Comparison of ENCODE assay signal across 16 cellular contexts in the genomic region with DNA sequence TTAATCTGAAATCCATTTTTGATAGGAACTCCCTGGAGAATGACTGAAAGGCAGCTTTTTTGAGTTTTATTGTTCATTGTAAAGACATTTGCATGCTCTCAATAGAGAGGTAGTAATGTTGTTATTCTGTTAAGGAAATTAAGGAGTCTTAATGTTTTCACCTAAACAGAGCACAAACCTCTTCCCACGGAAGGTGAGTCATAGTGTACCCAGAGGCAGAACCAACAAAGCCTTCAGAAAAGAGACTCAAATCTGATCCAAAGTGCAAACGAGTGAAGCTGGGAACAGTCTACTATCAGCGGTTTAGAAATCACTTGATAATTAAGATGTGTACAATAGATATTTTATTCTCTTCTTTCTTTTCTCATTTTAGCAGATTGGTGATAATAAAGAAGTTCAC.
DNase-seq lines count a peak whose midpoint lies in the region; ATAC-seq lines count a peak whose summit lies in the region.
"Had no signal": no experiment of that assay in that cellular context is flagged by ENCODE, and none has a peak within 500 bp of the region (broad histone marks: within the 10 kb centered on the region; RNA-seq: fewer than 3 reads in every experiment).

No MANE protein-coding gene starts in this region.

- no peak overlapping the region for H3K27ac Mint-ChIP-seq in natural killer cell treated with Interleukin-12 subunit alpha and Interleukin-12 subunit beta and Interleukin-15 and Interleukin-18, amount 100 ng/mL, for 72 hours
- H3K27ac Mint-ChIP-seq in activated CD4-positive, alpha-beta T cell treated with anti-CD3 and anti-CD28 coated beads, Interleukin-2, amount 10 ng/mL, durations not matched to agents 7 days and 5 days: no peak overlapping the region
- H3K27ac Mint-ChIP-seq: natural killer cell had no signal

- H2BK5ac ChIP-seq in mesenchymal stem cell (ENCODE audit: low read depth, low read length, poor library complexity, severe bottlenecking): no peak overlapping the region

- H3K27ac ChIP-seq in caudate nucleus (ENCODE audit: low read depth, low read length): peak overlapping the region; percentile 67
- H3K27ac ChIP-seq in mesenchymal stem cell (ENCODE audit: low read length, poor library complexity, severe bottlenecking): no peak overlapping the region

- H3K9me3 ChIP-seq in MG63: no peaks in the 10 kb centered on the region
- H3K9me3 ChIP-seq in mesenchymal stem cell (ENCODE audit: control insufficient read depth, low read length): no peaks in the 10 kb centered on the region

- CTCF ChIA-PET in activated CD4-positive, alpha-beta T cell treated with anti-CD3 and anti-CD28 coated beads, Interleukin-2, amount 10 ng/mL, durations not matched to agents 7 days and 5 days (lab: Charles Lee): no interaction called here

- no peaks in the 10 kb centered on the region for H3K79me1 ChIP-seq in mesenchymal stem cell (replicated peaks; ENCODE audit: low read length, poor library complexity, severe bottlenecking)

- no peak overlapping the region for H3K4me2 ChIP-seq in mesenchymal stem cell (ENCODE audit: low read length, poor library complexity, severe bottlenecking)

- no peak overlapping the region for H2BK15ac ChIP-seq in mesenchymal stem cell (ENCODE audit: low read depth, poor library complexity, severe bottlenecking)

- H3K4ac ChIP-seq in mesenchymal stem cell (ENCODE audit: low read depth in 1 of 2, low read length in 2 of 2): no peak overlapping the region

- H3K27me3 Mint-ChIP-seq in natural killer cell treated with Interleukin-12 subunit alpha and Interleukin-12 subunit beta and Interleukin-15 and Interleukin-18, amount 100 ng/mL, for 72 hours: peaks cover 0 to 2% of the 10 kb centered on the region in 2 donors
- peaks cover 3% of the 10 kb centered on the region for H3K27me3 Mint-ChIP-seq in activated CD4-positive, alpha-beta T cell treated with anti-CD3 and anti-CD28 coated beads, Interleukin-2, amount 10 ng/mL, durations not matched to agents 7 days and 5 days

- H4K91ac ChIP-seq in mesenchymal stem cell (ENCODE audit: low read length): no peak overlapping the region

- H3K4me1 Mint-ChIP-seq in natural killer cell treated with Interleukin-12 subunit alpha and Interleukin-12 subunit beta and Interleukin-15 and Interleukin-18, amount 100 ng/mL, for 72 hours (ENCODE audit: low read depth in 2 of 2): no peaks in the 10 kb centered on the region
- H3K4me1 Mint-ChIP-seq in activated CD4-positive, alpha-beta T cell treated with anti-CD3 and anti-CD28 coated beads, Interleukin-2, amount 10 ng/mL, durations not matched to agents 7 days and 5 days: no peaks in the 10 kb centered on the region

- H3K9me3 Mint-ChIP-seq in natural killer cell treated with Interleukin-12 subunit alpha and Interleukin-12 subunit beta and Interleukin-15 and Interleukin-18, amount 100 ng/mL, for 72 hours: no peaks in the 10 kb centered on the region
- no peaks in the 10 kb centered on the region for H3K9me3 Mint-ChIP-seq in activated CD4-positive, alpha-beta T cell treated with anti-CD3 and anti-CD28 coated beads, Interleukin-2, amount 10 ng/mL, durations not matched to agents 7 days and 5 days
- H3K9me3 Mint-ChIP-seq: natural killer cell had no signal

- H3K36me3 ChIP-seq in MG63: no peaks in the 10 kb centered on the region
- H3K36me3 ChIP-seq in mesenchymal stem cell (ENCODE audit: control insufficient read depth in 1 of 2, insufficient read depth in 2 of 2, low read depth in 1 of 2, low read length in 2 of 2): no peaks in the 10 kb centered on the region

- no peaks in the 10 kb centered on the region for H3K27me3 ChIP-seq in MG63
- H3K27me3 ChIP-seq in mesenchymal stem cell (ENCODE audit: control insufficient read depth in 1 of 2, insufficient read depth in 1 of 2, low read length in 2 of 2): no peaks in the 10 kb centered on the region

- no peak overlapping the region for H4K8ac ChIP-seq in mesenchymal stem cell (ENCODE audit: low read length)

- 22% methylated on average over 1 of the region's 3 CpGs for WGBS in mesenchymal stem cell

- ATAC-seq in GM18858 (IDR thresholded peaks at IDR 0.05; ENCODE audit: unreplicated experiment): no peak
- no peak for ATAC-seq in natural killer cell treated with Interleukin-12 subunit alpha and Interleukin-12 subunit beta and Interleukin-15 and Interleukin-18, amount 100 ng/mL, for 72 hours
- ATAC-seq: activated CD4-positive, CD25-positive, alpha-beta regulatory T cell treated with anti-CD3 and anti-CD28 coated beads, Interleukin-2, amount 50 U/mL, for 24 hours; K562; left lobe of liver; natural killer cell had no signal

- H2AFZ ChIP-seq in mesenchymal stem cell (ENCODE audit: low read depth, low read length): no peak overlapping the region

- peaks cover 1% of the 10 kb centered on the region for H3K4me1 ChIP-seq in mesenchymal stem cell (ENCODE audit: control insufficient read depth, insufficient read depth, low read depth, low read length)

- H3K18ac ChIP-seq in mesenchymal stem cell (ENCODE audit: low read depth in 1 of 2, low read length in 2 of 2): no peak overlapping the region

- H3K4me3 Mint-ChIP-seq in natural killer cell treated with Interleukin-12 subunit alpha and Interleukin-12 subunit beta and Interleukin-15 and Interleukin-18, amount 100 ng/mL, for 72 hours: no peak overlapping the region
- H3K4me3 Mint-ChIP-seq in activated CD4-positive, alpha-beta T cell treated with anti-CD3 and anti-CD28 coated beads, Interleukin-2, amount 10 ng/mL, durations not matched to agents 7 days and 5 days: no peak overlapping the region
- H3K4me3 Mint-ChIP-seq: natural killer cell had no signal

- no peak overlapping the region for H2BK12ac ChIP-seq in mesenchymal stem cell (ENCODE audit: low read length in 2 of 2)

- DNase-seq in DMS53 (lab: John Stamatoyannopoulos, UW): peak; percentile 75
- DNase-seq in MG63: peak; percentile 8
- DNase-seq in caudate nucleus (lab: John Stamatoyannopoulos, UW): peak in 4 of 61 donors; percentile 5 to 34 (median 24)
- peak; percentile 14 for DNase-seq in mesenchymal stem cell
- DNase-seq in NCI-H526 (lab: John Stamatoyannopoulos, UW): no peak
- no peak for DNase-seq in natural killer cell treated with Interleukin-12 subunit alpha and Interleukin-12 subunit beta and Interleukin-15 and Interleukin-18, amount 100 ng/mL, for 72 hours (ENCODE audit: low spot score)
- no peak for DNase-seq in activated CD4-positive, alpha-beta T cell treated with anti-CD3 and anti-CD28 coated beads, Interleukin-2, amount 10 ng/mL, durations not matched to agents 7 days and 5 days
- DNase-seq: activated naive CD4-positive, alpha-beta T cell; natural killer cell; NCI-H146; NCI-H510A treated with DMSO at 0.1 percent for 48 hours; stimulated activated naive CD4-positive, alpha-beta T cell had no signal

- H3K36me3 Mint-ChIP-seq in natural killer cell treated with Interleukin-12 subunit alpha and Interleukin-12 subunit beta and Interleukin-15 and Interleukin-18, amount 100 ng/mL, for 72 hours: no peaks in the 10 kb centered on the region
- no peaks in the 10 kb centered on the region for H3K36me3 Mint-ChIP-seq in activated CD4-positive, alpha-beta T cell treated with anti-CD3 and anti-CD28 coated beads, Interleukin-2, amount 10 ng/mL, durations not matched to agents 7 days and 5 days (ENCODE audit: low read depth)
- H3K36me3 Mint-ChIP-seq: natural killer cell had no signal

- H2BK120ac ChIP-seq in mesenchymal stem cell (ENCODE audit: low read depth, low read length): no peak overlapping the region

- POLR2A ChIA-PET in activated CD4-positive, alpha-beta T cell treated with anti-CD3 and anti-CD28 coated beads, Interleukin-2, amount 10 ng/mL, durations not matched to agents 7 days and 5 days (lab: Charles Lee): no interaction called here

- H3K9ac ChIP-seq in mesenchymal stem cell (ENCODE audit: low read length): no peak overlapping the region

- H2AK5ac ChIP-seq in mesenchymal stem cell (ENCODE audit: low read length, severe bottlenecking): no peak overlapping the region

- no peak overlapping the region for H3K23ac ChIP-seq in mesenchymal stem cell (ENCODE audit: low read length in 2 of 2)

- no peak overlapping the region for H3K14ac ChIP-seq in mesenchymal stem cell (ENCODE audit: low read length in 2 of 2)

- H3K4me3 ChIP-seq in MG63 (no peak overlapping the region), mesenchymal stem cell (ENCODE audit: insufficient read depth in 1 of 2, low read depth in 1 of 2, low read length in 2 of 2) (no peak overlapping the region)
- H3K4me3 ChIP-seq: K562 had no signal

Comparison
In these comparisons a context has a peak if more than half of its experiments do, and no peak if none do; other contexts are left out.
1. DNase-seq: peak in DMS53 (single experiment), MG63 (single experiment) and mesenchymal stem cell (single experiment); none in NCI-H526 (0 of 2), natural killer cell treated with Interleukin-12 subunit alpha and Interleukin-12 subunit beta and Interleukin-15 and Interleukin-18, amount 100 ng/mL, for 72 hours (single experiment) and activated CD4-positive, alpha-beta T cell treated with anti-CD3 and anti-CD28 coated beads, Interleukin-2, amount 10 ng/mL, durations not matched to agents 7 days and 5 days (single experiment).